8 cellular contexts compared by ENCODE assay signal in genomic region chr1:151934048-151934493, GRCh38. TPM values are rescaled to one million over a fixed set of nuclear protein-coding genes. Genes with fewer than 3 reads are reported as not detected.
DNase-seq lines count a peak whose midpoint lies in the region; ATAC-seq and TF ChIP-seq lines count a peak whose summit lies in the region.

No MANE protein-coding gene starts in this region.

- H3K79me1 ChIP-seq in trophoblast cell (ENCODE audit: low read length): no peaks in the 10 kb centered on the region

- H2AK5ac ChIP-seq in trophoblast cell (ENCODE audit: low read length): no peak overlapping the region

- H3K18ac ChIP-seq in trophoblast cell (ENCODE audit: low read length): no peak overlapping the region

- ATAC-seq in GM18511 (IDR thresholded peaks at IDR 0.05; ENCODE audit: unreplicated experiment): no peak

- H3K79me2 ChIP-seq in OCI-LY3 (ENCODE audit: low read length): no peaks in the 10 kb centered on the region
- no peaks in the 10 kb centered on the region for H3K79me2 ChIP-seq in trophoblast cell (ENCODE audit: control insufficient read depth, insufficient read depth, low read length, poor library complexity)

- no peaks in the 10 kb centered on the region for H3K27me3 Mint-ChIP-seq in glutamatergic neuron (ENCODE audit: unreplicated experiment)

- no peak overlapping the region for H2BK12ac ChIP-seq in trophoblast cell (ENCODE audit: low read length)

- H3K4me1 ChIP-seq in OCI-LY3 (ENCODE audit: low read length) (peaks cover 42% of the 10 kb centered on the region), trophoblast cell (ENCODE audit: control insufficient read depth in 1 of 2, insufficient read depth in 2 of 2, low read length in 2 of 2) (no peaks in the 10 kb centered on the region)

- H3K4me2 ChIP-seq in OCI-LY3 (ENCODE audit: low read length) (peak overlapping the region; percentile 80), trophoblast cell (ENCODE audit: low read length) (no peak overlapping the region)

- no peak overlapping the region for H2BK120ac ChIP-seq in trophoblast cell (ENCODE audit: insufficient read depth, low read length, poor library complexity)

- peak; percentile 93 for TF ChIP-seq CTCF in OCI-LY3 (IDR thresholded peaks at IDR 0.05; ENCODE audit: low read depth, low read length)
- peak; percentile 77 for TF ChIP-seq CTCF in glutamatergic neuron (IDR thresholded peaks at IDR 0.05; ENCODE audit: partially characterized antibody, unreplicated experiment)

- TF ChIP-seq EP300 in Ishikawa (IDR thresholded peaks at IDR 0.05; ENCODE audit: borderline replicate concordance): no peak

- peaks cover 6% of the 10 kb centered on the region for H3K4me1 Mint-ChIP-seq in glutamatergic neuron (ENCODE audit: low read depth, unreplicated experiment)

- no peak overlapping the region for H3K27ac ChIP-seq in OCI-LY3 (ENCODE audit: low read length)
- H3K27ac ChIP-seq in trophoblast cell (ENCODE audit: low read depth, low read length): no peak overlapping the region

- no peak overlapping the region for H3K23ac ChIP-seq in trophoblast cell (ENCODE audit: low read length)

- no CpG with 5 or more reads among the region's 3 CpGs for WGBS in trophoblast cell (ENCODE audit: extremely low coverage, insufficient coverage, insufficient read length)

- no peak overlapping the region for H3K14ac ChIP-seq in trophoblast cell (ENCODE audit: low read length)

- H3K9me3 ChIP-seq in OCI-LY3 (ENCODE audit: insufficient read depth, low read length) (no peaks in the 10 kb centered on the region; the same call in 1 of the 2 replicates), trophoblast cell (ENCODE audit: insufficient read depth, low read depth, low read length) (no peaks in the 10 kb centered on the region)

- TF ChIP-seq RAD21 in Ishikawa (IDR thresholded peaks at IDR 0.05; ENCODE audit: low read depth): peak; percentile 98

- no peak overlapping the region for H3K27ac Mint-ChIP-seq in glutamatergic neuron (ENCODE audit: unreplicated experiment)

- peaks cover 5% of the 10 kb centered on the region for H3K36me3 Mint-ChIP-seq in glutamatergic neuron (ENCODE audit: unreplicated experiment)

- no peak overlapping the region for H4K12ac ChIP-seq in trophoblast cell (ENCODE audit: low read depth, low read length)

- peak overlapping the region; percentile 49 for H3K4me3 ChIP-seq in OCI-LY3 (ENCODE audit: low read length)
- H3K4me3 ChIP-seq in trophoblast cell (ENCODE audit: low read depth, low read length): no peak overlapping the region

- H3K36me3 ChIP-seq in OCI-LY3 (replicated peaks; ENCODE audit: low read depth, low read length) (peaks cover 7% of the 10 kb centered on the region), trophoblast cell (ENCODE audit: control insufficient read depth in 1 of 2, insufficient read depth in 2 of 2, low read length in 2 of 2) (no peaks in the 10 kb centered on the region)

- H2BK5ac ChIP-seq in trophoblast cell (ENCODE audit: low read depth, low read length, poor library complexity): no peak overlapping the region

- no peak overlapping the region for H3K4ac ChIP-seq in trophoblast cell (ENCODE audit: low read depth, low read length)

- H3K9ac ChIP-seq in OCI-LY3 (ENCODE audit: low read length) (peak overlapping the region; percentile 27; the same call in 1 of the 2 replicates), trophoblast cell (ENCODE audit: low read length) (no peak overlapping the region)

- H4K20me1 ChIP-seq in OCI-LY3 (ENCODE audit: insufficient read depth, low read length): no peaks in the 10 kb centered on the region

- peak; percentile 75 for DNase-seq in DMS153 (lab: John Stamatoyannopoulos, UW)
- peak; percentile 32 for DNase-seq in activated gamma-delta T cell treated with anti-CD3 and anti-CD28 coated beads, Interleukin-2, amount 50 U/mL, for 16 hours (ENCODE audit: low read depth)
- DNase-seq in glutamatergic neuron: peak; percentile 19
- peak; percentile 54 to 83 for DNase-seq in trophoblast cell
- no peak for DNase-seq in UCSD-AML1 (lab: John Stamatoyannopoulos, UW; ENCODE audit: unreplicated experiment)

- no peaks in the 10 kb centered on the region for H3K9me3 Mint-ChIP-seq in glutamatergic neuron (ENCODE audit: unreplicated experiment)

- H2AFZ ChIP-seq in OCI-LY3 (ENCODE audit: low read depth, low read length) (peak overlapping the region; percentile 92), trophoblast cell (ENCODE audit: insufficient read depth, low read length, poor library complexity) (no peak overlapping the region)

- H4K8ac ChIP-seq in trophoblast cell (ENCODE audit: low read depth, low read length): no peak overlapping the region

- H3K27me3 ChIP-seq in OCI-LY3 (ENCODE audit: low read depth, low read length): no peaks in the 10 kb centered on the region
- H3K27me3 ChIP-seq in trophoblast cell (ENCODE audit: insufficient read depth, low read length): no peaks in the 10 kb centered on the region

- H4K91ac ChIP-seq in trophoblast cell (ENCODE audit: low read depth, low read length): no peak overlapping the region

- H3K4me3 Mint-ChIP-seq in glutamatergic neuron (ENCODE audit: unreplicated experiment): no peak overlapping the region

TF ChIP-seq in Ishikawa, 13 proteins besides CTCF, POLR2A, EP300 and RAD21:
- TF ChIP-seq TAF1 (IDR thresholded peaks at IDR 0.05; ENCODE audit: low read depth) (no peak), REST (IDR thresholded peaks at IDR 0.05; ENCODE audit: low read depth) (no peak), USF1 (IDR thresholded peaks at IDR 0.05) (no peak), NFIC (IDR thresholded peaks at IDR 0.05) (no peak), ZBTB7A (IDR thresholded peaks at IDR 0.05; ENCODE audit: low read depth) (no peak), YY1 (IDR thresholded peaks at IDR 0.05; ENCODE audit: low read depth) (no peak), FOXM1 (IDR thresholded peaks at IDR 0.05; ENCODE audit: borderline replicate concordance, low read depth) (no peak), MAX (IDR thresholded peaks at IDR 0.05) (no peak), CEBPB (IDR thresholded peaks at IDR 0.05) (no peak), TCF12 (IDR thresholded peaks at IDR 0.05; ENCODE audit: low read depth) (no peak), EGR1 (IDR thresholded peaks at IDR 0.05) (no peak), CREB1 (IDR thresholded peaks at IDR 0.05; ENCODE audit: low read depth) (no peak), TEAD4 (IDR thresholded peaks at IDR 0.05) (no peak)
TF ChIP-seq in Ishikawa: peak in this region for 0.

RNA-seq across cellular contexts. Expression of gene THEM4, which starts 24.8 kb away (rescaled TPM):
- 15.5 TPM for total RNA-seq in glutamatergic neuron (ENCODE audit: unreplicated experiment)
- 5.0 and 5.5 TPM in 2 replicates for polyA plus RNA-seq in trophoblast cell (2013)

RNA-seq across cellular contexts. Expression of gene S100A10, which starts 59.6 kb away (rescaled TPM):
- total RNA-seq in glutamatergic neuron (ENCODE audit: unreplicated experiment): 245 TPM
- 1,216 and 1,221 TPM in 2 replicates for polyA plus RNA-seq in trophoblast cell (2013)
